ENCODE assay signal across 18 cellular contexts in genomic region chr16:88655053-88655732, GRCh38. TPM values are rescaled to one million over a fixed set of nuclear protein-coding genes. Genes with fewer than 3 reads are reported as not detected.
DNase-seq lines count a peak whose midpoint lies in the region; ATAC-seq and TF ChIP-seq lines count a peak whose summit lies in the region.
"Had no signal": no experiment of that assay in that cellular context is flagged by ENCODE, and none has a peak within 500 bp of the region (broad histone marks: within the 10 kb centered on the region; RNA-seq: fewer than 3 reads in every experiment).

No MANE protein-coding gene starts in this region.

- H3K27ac ChIP-seq in BLaER1 treated with 17β-estradiol and CSF1 and Interleukin-3, amounts not matched to agents 10 nM and 100 nM = peak overlapping the region in 2 of 11 experiments; percentile 10 to 97; a peak in 1 of 22 replicates
- H3K27ac ChIP-seq in CD4-positive, alpha-beta T cell (ENCODE audit: low read depth, low read length) = no peak overlapping the region

- no peak overlapping the region for H3K4me3 Mint-ChIP-seq in CD4-positive, alpha-beta T cell
- no peak overlapping the region for H3K4me3 Mint-ChIP-seq in T-helper 17 cell
- H3K4me3 Mint-ChIP-seq in natural killer cell treated with Interleukin-12 subunit alpha and Interleukin-12 subunit beta and Interleukin-15 and Interleukin-18, amount 100 ng/mL, for 72 hours = peak overlapping the region; percentile 17

- peaks cover 13% of the 10 kb centered on the region for H3K36me3 Mint-ChIP-seq in CD4-positive, alpha-beta T cell (ENCODE audit: low read depth)
- H3K36me3 Mint-ChIP-seq in T-helper 17 cell (ENCODE audit: low read depth) = peaks cover 3% of the 10 kb centered on the region
- no peaks in the 10 kb centered on the region for H3K36me3 Mint-ChIP-seq in natural killer cell treated with Interleukin-12 subunit alpha and Interleukin-12 subunit beta and Interleukin-15 and Interleukin-18, amount 100 ng/mL, for 72 hours

- CTCF ChIA-PET in CD4-positive, alpha-beta T cell (lab: Charles Lee) = no interaction called here

- POLR2A ChIA-PET in CD4-positive, alpha-beta T cell (lab: Charles Lee) = no interaction called here

- no peaks in the 10 kb centered on the region for H3K9me3 ChIP-seq in BLaER1 treated with 17β-estradiol and CSF1 and Interleukin-3, amounts not matched to agents 10 nM and 100 nM (replicated peaks in 1 of 11)
- H3K9me3 ChIP-seq in CD4-positive, alpha-beta T cell (ENCODE audit: control insufficient read depth, low read length) = no peaks in the 10 kb centered on the region
- no peaks in the 10 kb centered on the region for H3K9me3 ChIP-seq in T-helper 17 cell (ENCODE audit: control insufficient read depth, low read length, poor library complexity, severe bottlenecking)
- H3K9me3 ChIP-seq: BE2C, Caco-2 had no signal

- H3K27me3 Mint-ChIP-seq in CD4-positive, alpha-beta T cell = no peaks in the 10 kb centered on the region
- no peaks in the 10 kb centered on the region for H3K27me3 Mint-ChIP-seq in T-helper 17 cell
- no peaks in the 10 kb centered on the region for H3K27me3 Mint-ChIP-seq in natural killer cell treated with Interleukin-12 subunit alpha and Interleukin-12 subunit beta and Interleukin-15 and Interleukin-18, amount 100 ng/mL, for 72 hours

- no peaks in the 10 kb centered on the region for H3K9me3 Mint-ChIP-seq in CD4-positive, alpha-beta T cell
- H3K9me3 Mint-ChIP-seq in natural killer cell treated with Interleukin-12 subunit alpha and Interleukin-12 subunit beta and Interleukin-15 and Interleukin-18, amount 100 ng/mL, for 72 hours = no peaks in the 10 kb centered on the region

- intact Hi-C loops in CD4-positive, alpha-beta T cell (cut with DNase I, micrococcal nuclease) = no loop called here

- ATAC-seq in CD4-positive, alpha-beta T cell (ENCODE audit: poor library complexity) = no peak
- ATAC-seq in T-helper 17 cell (no peak), HG02571 (IDR thresholded peaks at IDR 0.05; ENCODE audit: unreplicated experiment) (no peak), HG03108 (IDR thresholded peaks at IDR 0.05; ENCODE audit: unreplicated experiment) (no peak)
- ATAC-seq in natural killer cell treated with Interleukin-12 subunit alpha and Interleukin-12 subunit beta and Interleukin-15 and Interleukin-18, amount 100 ng/mL, for 72 hours = no peak
- ATAC-seq: PC-3 had no signal

- peak overlapping the region; percentile 33 for H3K27ac Mint-ChIP-seq in CD4-positive, alpha-beta T cell
- peak overlapping the region; percentile 53 for H3K27ac Mint-ChIP-seq in T-helper 17 cell
- H3K27ac Mint-ChIP-seq in natural killer cell treated with Interleukin-12 subunit alpha and Interleukin-12 subunit beta and Interleukin-15 and Interleukin-18, amount 100 ng/mL, for 72 hours = peak overlapping the region in 1 of 2 donors; percentile 54

- H3K4me1 ChIP-seq in BLaER1 treated with 17β-estradiol and CSF1 and Interleukin-3, amounts not matched to agents 10 nM and 100 nM = peaks cover 54 to 88% (median 82%) of the 10 kb centered on the region in 10 experiments
- H3K4me1 ChIP-seq: BE2C had no signal

- H3K4me3 ChIP-seq in BLaER1 treated with 17β-estradiol and CSF1 and Interleukin-3, amounts not matched to agents 10 nM and 100 nM = no peak overlapping the region

- H3K4me1 Mint-ChIP-seq in CD4-positive, alpha-beta T cell (ENCODE audit: low read depth) = peaks cover 8% of the 10 kb centered on the region
- H3K4me1 Mint-ChIP-seq in T-helper 17 cell = peaks cover 10% of the 10 kb centered on the region
- peaks cover 23 to 31% of the 10 kb centered on the region in 2 donors for H3K4me1 Mint-ChIP-seq in natural killer cell treated with Interleukin-12 subunit alpha and Interleukin-12 subunit beta and Interleukin-15 and Interleukin-18, amount 100 ng/mL, for 72 hours (ENCODE audit: low read depth in 2 of 2)

- H3K4me2 ChIP-seq in BLaER1 treated with 17β-estradiol and CSF1 and Interleukin-3, amounts not matched to agents 10 nM and 100 nM = peak overlapping the region; percentile 80 to 100 (median 85)

- H3K36me3 ChIP-seq in BLaER1 treated with 17β-estradiol and CSF1 and Interleukin-3, amounts not matched to agents 10 nM and 100 nM = peaks cover 11 to 51% (median 18%) of the 10 kb centered on the region in 11 experiments; a peak in 19 of 22 replicates

- no peaks in the 10 kb centered on the region for H3K27me3 ChIP-seq in BLaER1 treated with 17β-estradiol and CSF1 and Interleukin-3, amounts not matched to agents 10 nM and 100 nM
- no peaks in the 10 kb centered on the region for H3K27me3 ChIP-seq in CD4-positive, alpha-beta T cell (ENCODE audit: control insufficient read depth, insufficient read depth, low read length)
- H3K27me3 ChIP-seq: BE2C had no signal

- TF ChIP-seq CTCF in CD4-positive, alpha-beta T cell (IDR thresholded peaks at IDR 0.05) = no peak

- peaks cover 3 to 51% (median 12%) of the 10 kb centered on the region in 11 experiments; a peak in 19 of 22 replicates for H4K20me1 ChIP-seq in BLaER1 treated with 17β-estradiol and CSF1 and Interleukin-3, amounts not matched to agents 10 nM and 100 nM

- no peak for DNase-seq in CD4-positive, alpha-beta T cell
- DNase-seq in T-helper 17 cell (no peak), GM19238 (ENCODE audit: insufficient read length, low spot score) (no peak)
- DNase-seq in natural killer cell treated with Interleukin-12 subunit alpha and Interleukin-12 subunit beta and Interleukin-15 and Interleukin-18, amount 100 ng/mL, for 72 hours (ENCODE audit: low spot score) = no peak
- DNase-seq in activated CD4-positive, alpha-beta T cell treated with anti-CD3 and anti-CD28 coated beads, Interleukin-2, amount 50 U/mL, for 1 hour = no peak
- DNase-seq: BE2C; Caco-2; HCEC 1CT; KBM-7; NCI-H1092; NCI-H1694 treated with DMSO at 0.1 percent for 48 hours; NCI-H345; NCI-H526 treated with DMSO at 0.1 percent for 48 hours; NK-92 treated with Interleukin-12 subunit alpha and Interleukin-12 subunit beta, amount 100 ng/mL, for 24 hours; PC-3 had no signal

- peak overlapping the region in 4 of 11 experiments; percentile 54 to 71 (median 66); a peak in 4 of 22 replicates for H3K9ac ChIP-seq in BLaER1 treated with 17β-estradiol and CSF1 and Interleukin-3, amounts not matched to agents 10 nM and 100 nM

RNA-seq across cellular contexts. Expression of gene CYBA, which starts 4.3 kb away (rescaled TPM):
- 100 to 1,000 TPM; 292 to 294 TPM for total RNA-seq in CD4-positive, alpha-beta T cell
- 100 to 1,000 TPM; 346 to 383 TPM for total RNA-seq in T-helper 17 cell
- total RNA-seq in natural killer cell treated with Interleukin-12 subunit alpha and Interleukin-12 subunit beta and Interleukin-15 and Interleukin-18, amount 100 ng/mL, for 72 hours = 100 to 1,000 TPM; 268 to 386 TPM
- total RNA-seq: PC-3 had no signal

RNA-seq across cellular contexts. Expression of gene MVD, which starts 7.7 kb away (rescaled TPM):
- 10 to 100 TPM; 74.2 to 76.9 TPM for total RNA-seq in CD4-positive, alpha-beta T cell
- 10 to 100 TPM; 40.4 to 72.8 TPM for total RNA-seq in T-helper 17 cell
- 100 to 1,000 TPM in 1 of 2 donors, 10 to 100 TPM in 1; 77.2 to 124 TPM for total RNA-seq in natural killer cell treated with Interleukin-12 subunit alpha and Interleukin-12 subunit beta and Interleukin-15 and Interleukin-18, amount 100 ng/mL, for 72 hours

RNA-seq across cellular contexts. Expression of gene IL17C, which starts 16.8 kb away (rescaled TPM):
- total RNA-seq in CD4-positive, alpha-beta T cell = under 1 TPM in 1 of 2 experiments, not detected in 1; 0.77 TPM
- total RNA-seq in T-helper 17 cell = under 1 TPM; 0.65 to 0.86 TPM
- 1 to 10 TPM in 1 of 2 donors, under 1 TPM in 1; 0.64 to 1.0 TPM for total RNA-seq in natural killer cell treated with Interleukin-12 subunit alpha and Interleukin-12 subunit beta and Interleukin-15 and Interleukin-18, amount 100 ng/mL, for 72 hours
- total RNA-seq: Caco-2, PC-3 had no signal

RNA-seq across cellular contexts. Expression of gene SNAI3, which starts 31.1 kb away (rescaled TPM):
- 1 to 10 TPM; 3.0 to 3.5 TPM for total RNA-seq in CD4-positive, alpha-beta T cell
- 10 to 100 TPM in 1 of 2 donors, 1 to 10 TPM in 1; 7.7 to 10.2 TPM for total RNA-seq in T-helper 17 cell
- total RNA-seq in natural killer cell treated with Interleukin-12 subunit alpha and Interleukin-12 subunit beta and Interleukin-15 and Interleukin-18, amount 100 ng/mL, for 72 hours = 1 to 10 TPM in 1 of 2 donors, under 1 TPM in 1; 0.42 to 1.2 TPM

RNA-seq across cellular contexts. Expression of gene RNF166, which starts 51.0 kb away (rescaled TPM):
- total RNA-seq in CD4-positive, alpha-beta T cell = 100 to 1,000 TPM; 334 to 355 TPM
- 100 to 1,000 TPM; 235 to 398 TPM for total RNA-seq in T-helper 17 cell
- total RNA-seq in natural killer cell treated with Interleukin-12 subunit alpha and Interleukin-12 subunit beta and Interleukin-15 and Interleukin-18, amount 100 ng/mL, for 72 hours = 10 to 100 TPM; 29.1 to 49.4 TPM
